20 cellular contexts compared by ENCODE assay signal in the genomic region with DNA sequence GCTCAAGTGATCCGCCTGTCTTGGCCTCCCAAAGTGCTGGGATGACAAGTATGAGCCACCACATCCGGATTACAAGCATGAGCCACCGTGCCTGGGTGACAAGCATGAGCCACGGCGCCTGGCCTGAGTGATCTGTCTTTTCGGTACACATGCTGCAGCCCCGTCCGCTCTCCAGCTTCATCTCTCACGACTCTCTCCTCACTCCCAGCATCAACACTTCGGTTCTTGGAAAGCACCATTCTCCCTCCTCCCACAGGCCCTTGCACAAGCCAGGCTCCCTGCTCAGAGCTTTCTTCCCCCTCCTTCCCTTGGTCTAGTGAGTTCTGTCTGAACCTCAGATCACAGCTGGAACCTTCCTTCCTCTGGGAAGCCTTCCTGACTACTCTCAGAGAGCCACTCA.
"Had no signal": no experiment of that assay in that cellular context is flagged by ENCODE, and none has a peak within 500 bp of the region (broad histone marks: within the 10 kb centered on the region; RNA-seq: fewer than 3 reads in every experiment).

No MANE protein-coding gene starts in this region.

- H3K79me2 ChIP-seq: hepatocyte, parathyroid adenoma had no signal

- H2AFZ ChIP-seq: hepatocyte, parathyroid adenoma had no signal

- H3K36me3 Mint-ChIP-seq: naive thymus-derived CD8-positive, alpha-beta T cell had no signal

- H3K9me3 Mint-ChIP-seq: activated CD4-positive, alpha-beta T cell treated with anti-CD3 and anti-CD28 coated beads, Interleukin-2, amount 10 ng/mL, durations not matched to agents 24 days and 14 days; activated CD8-positive, alpha-beta T cell treated with anti-CD3 and anti-CD28 coated beads for 36 hours; activated T-helper 17 cell treated with anti-CD3 and anti-CD28 coated beads, Interleukin-2, amount 50 U/mL, for 72 hours; naive thymus-derived CD8-positive, alpha-beta T cell had no signal

- H3K4me1 ChIP-seq: esophagus squamous epithelium, parathyroid adenoma, transverse colon, uterus had no signal

- H3K4me3 ChIP-seq: esophagus squamous epithelium, hepatocyte, transverse colon, uterus had no signal

- H3K36me3 ChIP-seq: brain microvascular endothelial cell, esophagus squamous epithelium, neutrophil, transverse colon, uterus had no signal

- H3K27ac Mint-ChIP-seq: activated CD4-positive, alpha-beta T cell treated with anti-CD3 and anti-CD28 coated beads, Interleukin-2, amount 10 ng/mL, durations not matched to agents 24 days and 14 days; activated CD8-positive, alpha-beta T cell treated with anti-CD3 and anti-CD28 coated beads for 36 hours; activated T-helper 17 cell treated with anti-CD3 and anti-CD28 coated beads, Interleukin-2, amount 50 U/mL, for 72 hours had no signal

- H3K4me3 Mint-ChIP-seq: activated CD4-positive, alpha-beta T cell treated with anti-CD3 and anti-CD28 coated beads, Interleukin-2, amount 10 ng/mL, durations not matched to agents 24 days and 14 days; activated CD8-positive, alpha-beta T cell treated with anti-CD3 and anti-CD28 coated beads for 36 hours; activated T-helper 17 cell treated with anti-CD3 and anti-CD28 coated beads, Interleukin-2, amount 50 U/mL, for 72 hours; naive thymus-derived CD8-positive, alpha-beta T cell had no signal

- H3K27ac ChIP-seq: brain microvascular endothelial cell, esophagus squamous epithelium, hepatocyte, neutrophil, parathyroid adenoma, transverse colon, uterus had no signal

- H3K9ac ChIP-seq: parathyroid adenoma had no signal

- H3K9me3 ChIP-seq: esophagus squamous epithelium, neutrophil, transverse colon, uterus had no signal

- DNase-seq: activated CD4-positive, alpha-beta T cell treated with anti-CD3 and anti-CD28 coated beads, Interleukin-2, amount 10 ng/mL, durations not matched to agents 24 days and 14 days; activated CD8-positive, alpha-beta T cell treated with anti-CD3 and anti-CD28 coated beads for 36 hours; activated naive CD4-positive, alpha-beta T cell treated with Interleukin-2 at 50 U/mL for 16 hours; activated T-cell treated with anti-CD3 and anti-CD28 coated beads, Interleukin-2, amount 50 U/mL, for 1 hour; brain microvascular endothelial cell; cortex of kidney; effector CD4-positive, alpha-beta T cell; esophagus squamous epithelium; left cardiac atrium; mesendoderm; naive thymus-derived CD8-positive, alpha-beta T cell; stimulated activated CD8-positive, alpha-beta memory T cell treated with anti-CD3 and anti-CD28 coated beads, Interleukin-4, amount 100 ng/mL, for 48 hours; stimulated activated naive CD8-positive, alpha-beta T cell treated with anti-CD3 and anti-CD28 coated beads, Interleukin-15, Interleukin-2, amounts not matched to agents 100 U/mL and 50 U/mL, for 24 hours; substantia nigra; transverse colon; uterus had no signal

- H3K4me1 Mint-ChIP-seq: activated CD4-positive, alpha-beta T cell treated with anti-CD3 and anti-CD28 coated beads, Interleukin-2, amount 10 ng/mL, durations not matched to agents 24 days and 14 days had no signal

- H3K4me2 ChIP-seq: hepatocyte had no signal

- ATAC-seq: activated CD8-positive, alpha-beta T cell treated with anti-CD3 and anti-CD28 coated beads for 36 hours; activated T-helper 17 cell treated with anti-CD3 and anti-CD28 coated beads, Interleukin-2, amount 50 U/mL, for 72 hours; naive thymus-derived CD8-positive, alpha-beta T cell; stimulated activated naive CD8-positive, alpha-beta T cell treated with anti-CD3 and anti-CD28 coated beads, Interleukin-15, Interleukin-2, amounts not matched to agents 100 U/mL and 50 U/mL, for 24 hours had no signal

- H3K27me3 ChIP-seq: brain microvascular endothelial cell, hepatocyte, neutrophil, transverse colon, uterus had no signal
